In genomic region chr1:223815020-223815853, GRCh38 we compare ENCODE assay signal across 12 cellular contexts. TPM values are rescaled to one million over a fixed set of nuclear protein-coding genes. Genes with fewer than 3 reads are reported as not detected.
DNase-seq lines count a peak whose midpoint lies in the region; ATAC-seq, FAIRE-seq and TF ChIP-seq lines count a peak whose summit lies in the region.
"Had no signal": no experiment of that assay in that cellular context is flagged by ENCODE, and none has a peak within 500 bp of the region (broad histone marks: within the 10 kb centered on the region; RNA-seq: fewer than 3 reads in every experiment).

No MANE protein-coding gene starts in this region.

- no peak overlapping the region for H3K9ac ChIP-seq in astrocyte (ENCODE audit: low read length)

- H3K4me3 ChIP-seq in astrocyte (ENCODE audit: insufficient read depth, low read depth, low read length) (no peak overlapping the region), upper lobe of right lung (no peak overlapping the region)
- H3K4me3 ChIP-seq: coronary artery had no signal

- in situ Hi-C loops in ACHN (cut with HindIII; ENCODE audit: low pct_ligation_motif_present, low pct_unique_long_range_greater_than_20kb, low sequenced_read_pairs): no loop called here

- intact Hi-C loops in left ventricle myocardium superior (cut with micrococcal nuclease) (no loop called here), cardiac septum (cut with DNase I) (no loop called here), upper lobe of right lung (cut with DNase I) (no loop called here)

- H3K36me3 Mint-ChIP-seq in astrocyte (ENCODE audit: low read depth, unreplicated experiment) (peaks cover 12% of the 10 kb centered on the region), mesothelial cell of epicardium (peaks cover 34% of the 10 kb centered on the region)

- no peak overlapping the region for H3K27ac ChIP-seq in astrocyte (ENCODE audit: low read depth, low read length)
- H3K27ac ChIP-seq in upper lobe of right lung: no peak overlapping the region
- H3K27ac ChIP-seq: coronary artery had no signal

- peaks cover 18% of the 10 kb centered on the region for H4K20me1 ChIP-seq in astrocyte (ENCODE audit: insufficient read depth, low read length)

- H3K4me1 Mint-ChIP-seq in astrocyte (ENCODE audit: low read depth, unreplicated experiment) (peaks cover 21% of the 10 kb centered on the region), mesothelial cell of epicardium (peaks cover 10% of the 10 kb centered on the region)

- peaks cover 45% of the 10 kb centered on the region for H3K79me2 ChIP-seq in astrocyte (ENCODE audit: insufficient read depth, low read length)

- H3K4me1 ChIP-seq in astrocyte (ENCODE audit: insufficient read depth, low read length) (peaks cover 11% of the 10 kb centered on the region), upper lobe of right lung (peaks cover 8% of the 10 kb centered on the region)

- H3K27me3 ChIP-seq in astrocyte (ENCODE audit: insufficient read depth, low read length): no peaks in the 10 kb centered on the region
- H3K27me3 ChIP-seq in upper lobe of right lung: no peaks in the 10 kb centered on the region

- H3K27ac Mint-ChIP-seq in astrocyte (ENCODE audit: unreplicated experiment) (peak overlapping the region; percentile 22), mesothelial cell of epicardium (peak overlapping the region; percentile 39)
- H3K27ac Mint-ChIP-seq: B cell had no signal

- peak overlapping the region; percentile 38 for H3K4me2 ChIP-seq in astrocyte (ENCODE audit: low read length)

- H3K4me3 Mint-ChIP-seq in astrocyte (ENCODE audit: unreplicated experiment): no peak overlapping the region
- no peak overlapping the region for H3K4me3 Mint-ChIP-seq in mesothelial cell of epicardium
- H3K4me3 Mint-ChIP-seq: B cell had no signal

- ATAC-seq in left ventricle myocardium superior: peak; percentile 38
- peak; percentile 61 for ATAC-seq in upper lobe of right lung
- no peak for ATAC-seq in GM19328 (IDR thresholded peaks at IDR 0.05; ENCODE audit: unreplicated experiment)

- TF ChIP-seq CTCF in astrocyte (IDR thresholded peaks at IDR 0.05; ENCODE audit: insufficient read depth, low read depth, low read length): no peak
- no peak for TF ChIP-seq CTCF in mesothelial cell of epicardium (IDR thresholded peaks at IDR 0.05; ENCODE audit: unreplicated experiment)
- TF ChIP-seq CTCF in upper lobe of right lung (IDR thresholded peaks at IDR 0.05): no peak

- H3K9me3 ChIP-seq in astrocyte (ENCODE audit: insufficient read depth, low read depth, low read length): no peaks in the 10 kb centered on the region
- H3K9me3 ChIP-seq in upper lobe of right lung: no peaks in the 10 kb centered on the region

- H3K27me3 Mint-ChIP-seq in astrocyte (ENCODE audit: low read depth, unreplicated experiment) (no peaks in the 10 kb centered on the region), mesothelial cell of epicardium (ENCODE audit: low read depth) (no peaks in the 10 kb centered on the region)
- H3K27me3 Mint-ChIP-seq: B cell had no signal

- no peak for DNase-seq in left ventricle myocardium superior
- DNase-seq in cardiac septum (ENCODE audit: low spot score): no peak
- no peak for DNase-seq in astrocyte (ENCODE audit: low read depth)
- no peak for DNase-seq in mesothelial cell of epicardium (ENCODE audit: low spot score in 2 of 2, unreplicated experiment in 2 of 2)
- DNase-seq in upper lobe of right lung: no peak
- no peak for DNase-seq in ACHN
- no peak for DNase-seq in foreskin melanocyte
- DNase-seq: KG1; stimulated activated CD4-positive, alpha-beta T cell treated with anti-CD3 and anti-CD28 coated beads, Interleukin-12 subunit alpha, Interleukin-12 subunit beta, amount 100 ng/mL, for 4 hours had no signal

- no peak overlapping the region for H2AFZ ChIP-seq in astrocyte (ENCODE audit: low read depth, low read length)

- H3K9me3 Mint-ChIP-seq in astrocyte (ENCODE audit: unreplicated experiment) (no peaks in the 10 kb centered on the region), mesothelial cell of epicardium (no peaks in the 10 kb centered on the region)

- H3K36me3 ChIP-seq in astrocyte (ENCODE audit: insufficient read depth, low read length): peaks cover 8% of the 10 kb centered on the region
- H3K36me3 ChIP-seq in upper lobe of right lung: peaks cover 38% of the 10 kb centered on the region

- no peak for FAIRE-seq in astrocyte (lab: Jason Lieb, UNC)

RNA-seq across cellular contexts. Expression of gene TP53BP2, which starts 30.5 kb away (rescaled TPM):
- total RNA-seq in left ventricle myocardium superior (22.1 TPM), cardiac septum (24.9 TPM), astrocyte (42.3 and 46.6 TPM in 2 replicates), mesothelial cell of epicardium (63.8 to 75.3 TPM (median 64.6 TPM) in 3 replicates), upper lobe of right lung (64.4 TPM)
